2 cellular contexts compared by ENCODE assay signal in the genomic region with DNA sequence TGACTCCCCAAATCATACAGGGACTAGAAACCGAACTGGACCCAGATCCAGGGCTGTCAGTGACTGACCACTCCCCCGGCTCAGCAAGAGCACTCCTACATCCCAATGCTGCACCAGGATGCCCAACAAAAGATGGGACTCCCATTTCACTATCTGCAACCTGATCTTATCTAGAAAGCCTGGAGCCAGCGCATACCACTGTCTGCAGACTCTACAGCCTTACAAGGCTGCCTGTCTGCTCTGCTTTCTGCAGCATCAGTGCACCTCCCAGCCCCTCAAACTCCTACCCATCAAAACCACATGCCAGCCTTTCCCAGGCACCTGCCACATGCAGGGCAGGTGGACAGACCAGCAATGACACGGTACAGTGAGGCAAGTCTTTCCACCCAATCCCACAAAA.
TF ChIP-seq lines count a peak whose summit lies in the region.

No MANE protein-coding gene starts in this region.

TF ChIP-seq in GM23338, 12 proteins besides CTCF, POLR2A, EP300 and RAD21 (continued from another document):
- TF ChIP-seq JUNB (IDR thresholded peaks at IDR 0.05; ENCODE audit: unreplicated experiment) (no peak), ZNF114 (CRISPR knock-in tag; IDR thresholded peaks at IDR 0.05) (no peak)

TF ChIP-seq in K562, 482 proteins besides CTCF, POLR2A, EP300 and RAD21 (continued from another document):
- TF ChIP-seq, protein P1, sequence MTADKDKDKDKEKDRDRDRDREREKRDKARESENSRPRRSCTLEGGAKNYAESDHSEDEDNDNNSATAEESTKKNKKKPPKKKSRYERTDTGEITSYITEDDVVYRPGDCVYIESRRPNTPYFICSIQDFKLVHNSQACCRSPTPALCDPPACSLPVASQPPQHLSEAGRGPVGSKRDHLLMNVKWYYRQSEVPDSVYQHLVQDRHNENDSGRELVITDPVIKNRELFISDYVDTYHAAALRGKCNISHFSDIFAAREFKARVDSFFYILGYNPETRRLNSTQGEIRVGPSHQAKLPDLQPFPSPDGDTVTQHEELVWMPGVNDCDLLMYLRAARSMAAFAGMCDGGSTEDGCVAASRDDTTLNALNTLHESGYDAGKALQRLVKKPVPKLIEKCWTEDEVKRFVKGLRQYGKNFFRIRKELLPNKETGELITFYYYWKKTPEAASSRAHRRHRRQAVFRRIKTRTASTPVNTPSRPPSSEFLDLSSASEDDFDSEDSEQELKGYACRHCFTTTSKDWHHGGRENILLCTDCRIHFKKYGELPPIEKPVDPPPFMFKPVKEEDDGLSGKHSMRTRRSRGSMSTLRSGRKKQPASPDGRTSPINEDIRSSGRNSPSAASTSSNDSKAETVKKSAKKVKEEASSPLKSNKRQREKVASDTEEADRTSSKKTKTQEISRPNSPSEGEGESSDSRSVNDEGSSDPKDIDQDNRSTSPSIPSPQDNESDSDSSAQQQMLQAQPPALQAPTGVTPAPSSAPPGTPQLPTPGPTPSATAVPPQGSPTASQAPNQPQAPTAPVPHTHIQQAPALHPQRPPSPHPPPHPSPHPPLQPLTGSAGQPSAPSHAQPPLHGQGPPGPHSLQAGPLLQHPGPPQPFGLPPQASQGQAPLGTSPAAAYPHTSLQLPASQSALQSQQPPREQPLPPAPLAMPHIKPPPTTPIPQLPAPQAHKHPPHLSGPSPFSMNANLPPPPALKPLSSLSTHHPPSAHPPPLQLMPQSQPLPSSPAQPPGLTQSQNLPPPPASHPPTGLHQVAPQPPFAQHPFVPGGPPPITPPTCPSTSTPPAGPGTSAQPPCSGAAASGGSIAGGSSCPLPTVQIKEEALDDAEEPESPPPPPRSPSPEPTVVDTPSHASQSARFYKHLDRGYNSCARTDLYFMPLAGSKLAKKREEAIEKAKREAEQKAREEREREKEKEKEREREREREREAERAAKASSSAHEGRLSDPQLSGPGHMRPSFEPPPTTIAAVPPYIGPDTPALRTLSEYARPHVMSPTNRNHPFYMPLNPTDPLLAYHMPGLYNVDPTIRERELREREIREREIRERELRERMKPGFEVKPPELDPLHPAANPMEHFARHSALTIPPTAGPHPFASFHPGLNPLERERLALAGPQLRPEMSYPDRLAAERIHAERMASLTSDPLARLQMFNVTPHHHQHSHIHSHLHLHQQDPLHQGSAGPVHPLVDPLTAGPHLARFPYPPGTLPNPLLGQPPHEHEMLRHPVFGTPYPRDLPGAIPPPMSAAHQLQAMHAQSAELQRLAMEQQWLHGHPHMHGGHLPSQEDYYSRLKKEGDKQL (CRISPR knock-in tag; IDR thresholded peaks at IDR 0.05; ENCODE audit: borderline replicate concordance) = no peak
- TF ChIP-seq LCOR (CRISPR knock-in tag; IDR thresholded peaks at IDR 0.05) (no peak), CCNT2 (IDR thresholded peaks at IDR 0.05; ENCODE audit: borderline replicate concordance, extremely low read depth, insufficient read length, low read depth, low read length) (no peak), NELFE (IDR thresholded peaks at IDR 0.05; ENCODE audit: insufficient read depth, insufficient read length) (no peak), TAF15 (IDR thresholded peaks at IDR 0.05; ENCODE audit: low read depth, low read length) (no peak), OTX1 (CRISPR knock-in tag; IDR thresholded peaks at IDR 0.05) (0 out of 2 replicates have a peak, but pooled peaks have one; percentile 22), PHB (CRISPR knock-in tag; IDR thresholded peaks at IDR 0.05) (no peak), ELF4 (CRISPR knock-in tag; IDR thresholded peaks at IDR 0.05) (no peak)
- TF ChIP-seq, protein P2, sequence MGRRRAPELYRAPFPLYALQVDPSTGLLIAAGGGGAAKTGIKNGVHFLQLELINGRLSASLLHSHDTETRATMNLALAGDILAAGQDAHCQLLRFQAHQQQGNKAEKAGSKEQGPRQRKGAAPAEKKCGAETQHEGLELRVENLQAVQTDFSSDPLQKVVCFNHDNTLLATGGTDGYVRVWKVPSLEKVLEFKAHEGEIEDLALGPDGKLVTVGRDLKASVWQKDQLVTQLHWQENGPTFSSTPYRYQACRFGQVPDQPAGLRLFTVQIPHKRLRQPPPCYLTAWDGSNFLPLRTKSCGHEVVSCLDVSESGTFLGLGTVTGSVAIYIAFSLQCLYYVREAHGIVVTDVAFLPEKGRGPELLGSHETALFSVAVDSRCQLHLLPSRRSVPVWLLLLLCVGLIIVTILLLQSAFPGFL (CRISPR knock-in tag; IDR thresholded peaks at IDR 0.05) = no peak
TF ChIP-seq in K562: peak in this region for 3.
